Comparison of ENCODE assay signal across 11 cellular contexts in genomic region chr17:77681820-77682219, GRCh38.
A peak's percentile ranks its signal among the peaks of the same experiment; 100 is the strongest.
DNase-seq lines count a peak whose midpoint lies in the region; ATAC-seq and TF ChIP-seq lines count a peak whose summit lies in the region.
"Had no signal": no experiment of that assay in that cellular context is flagged by ENCODE, and none has a peak within 500 bp of the region (broad histone marks: within the 10 kb centered on the region; RNA-seq: fewer than 3 reads in every experiment).

No MANE protein-coding gene starts in this region.

- no peak overlapping the region for H4K8ac ChIP-seq in IMR-90 (ENCODE audit: low read depth in 2 of 2, low read length in 2 of 2)
- H4K8ac ChIP-seq in mesenchymal stem cell (ENCODE audit: low read length): no peak overlapping the region
- no peak overlapping the region for H4K8ac ChIP-seq in mesendoderm (ENCODE audit: low read depth, low read length)

- H3K4me3 ChIP-seq in IMR-90 (ENCODE audit: insufficient read depth, low read depth, low read length) (no peak overlapping the region), fibroblast of villous mesenchyme (ENCODE audit: low read depth, low read length) (no peak overlapping the region), right lobe of liver (no peak overlapping the region), mesenchymal stem cell (ENCODE audit: insufficient read depth in 1 of 2, low read depth in 1 of 2, low read length in 2 of 2) (no peak overlapping the region), mesendoderm (ENCODE audit: low read length) (no peak overlapping the region)

- H3K36me3 ChIP-seq in IMR-90 (ENCODE audit: control insufficient read depth, insufficient read depth, low read length) (no peaks in the 10 kb centered on the region), right lobe of liver (no peaks in the 10 kb centered on the region), mesenchymal stem cell (ENCODE audit: control insufficient read depth in 1 of 2, insufficient read depth in 2 of 2, low read depth in 1 of 2, low read length in 2 of 2) (no peaks in the 10 kb centered on the region), mesendoderm (ENCODE audit: control insufficient read depth, insufficient read depth, low read length) (no peaks in the 10 kb centered on the region)

- H3K14ac ChIP-seq in IMR-90 (replicated peaks; ENCODE audit: low read depth, low read length) (no peak overlapping the region), mesenchymal stem cell (ENCODE audit: low read length in 2 of 2) (no peak overlapping the region)

- H2BK120ac ChIP-seq in IMR-90 (ENCODE audit: low read depth, low read length): no peak overlapping the region
- H2BK120ac ChIP-seq in mesenchymal stem cell (ENCODE audit: low read depth, low read length): no peak overlapping the region
- H2BK120ac ChIP-seq in mesendoderm (ENCODE audit: low read depth, low read length): no peak overlapping the region

- TF ChIP-seq RAD21 in IMR-90 (IDR thresholded peaks at IDR 0.05; ENCODE audit: low read length): no peak

- no peaks in the 10 kb centered on the region for H3K4me1 ChIP-seq in IMR-90 (ENCODE audit: control insufficient read depth, insufficient read depth, low read length)
- H3K4me1 ChIP-seq in right lobe of liver: no peaks in the 10 kb centered on the region
- H3K4me1 ChIP-seq in mesenchymal stem cell (ENCODE audit: control insufficient read depth, insufficient read depth, low read depth, low read length): no peaks in the 10 kb centered on the region
- H3K4me1 ChIP-seq in mesendoderm (ENCODE audit: control insufficient read depth, low read depth, low read length): no peaks in the 10 kb centered on the region

- H2AK9ac ChIP-seq in IMR-90 (replicated peaks; ENCODE audit: low read depth, low read length, poor library complexity): no peak overlapping the region

- H3K4me2 ChIP-seq in IMR-90 (ENCODE audit: low read depth, low read length) (no peak overlapping the region), mesenchymal stem cell (ENCODE audit: low read length, poor library complexity, severe bottlenecking) (no peak overlapping the region), mesendoderm (ENCODE audit: low read length) (no peak overlapping the region)

- H2AK5ac ChIP-seq in IMR-90 (ENCODE audit: low read depth, low read length) (no peak overlapping the region), mesenchymal stem cell (ENCODE audit: low read length, severe bottlenecking) (no peak overlapping the region), mesendoderm (ENCODE audit: low read length) (no peak overlapping the region)

- H3K79me1 ChIP-seq in IMR-90 (ENCODE audit: low read depth in 1 of 2, low read length in 2 of 2): no peaks in the 10 kb centered on the region
- no peaks in the 10 kb centered on the region for H3K79me1 ChIP-seq in mesenchymal stem cell (replicated peaks; ENCODE audit: low read length, poor library complexity, severe bottlenecking)
- no peaks in the 10 kb centered on the region for H3K79me1 ChIP-seq in mesendoderm (ENCODE audit: low read length)

- 14% methylated on average over 2 of the region's 7 CpGs; no CpG with 5 or more reads in 1 of the 2 experiments for WGBS in IMR-90 (ENCODE audit: extremely low coverage in 2 of 2, insufficient read length in 1 of 2), 2 experiments
- 42% methylated on average over 5 of the region's 7 CpGs for WGBS in right lobe of liver (ENCODE audit: insufficient coverage, low coverage, low lambda C conversion rate, missing lambda C conversion rate)
- whole genome bisulfite sequencing in mesenchymal stem cell: 86% methylated on average over 7 of the region's 7 CpGs
- no CpG with 5 or more reads among the region's 7 CpGs for WGBS in mesendoderm (ENCODE audit: extremely low coverage, insufficient coverage, low lambda C conversion rate)

- H3K79me2 ChIP-seq in mesendoderm (ENCODE audit: control insufficient read depth, insufficient read depth, low read length): no peaks in the 10 kb centered on the region

- H2BK20ac ChIP-seq in IMR-90 (ENCODE audit: low read depth, low read length): no peak overlapping the region

- H2BK5ac ChIP-seq in IMR-90 (ENCODE audit: low read depth, low read length, poor library complexity, severe bottlenecking) (no peak overlapping the region), mesenchymal stem cell (ENCODE audit: low read depth, low read length, poor library complexity, severe bottlenecking) (no peak overlapping the region), mesendoderm (ENCODE audit: low read length) (no peak overlapping the region)

- H3K27ac ChIP-seq in IMR-90 (ENCODE audit: insufficient read depth, low read length): no peak overlapping the region
- H3K27ac ChIP-seq in right lobe of liver: no peak overlapping the region
- H3K27ac ChIP-seq in mesenchymal stem cell (ENCODE audit: low read length, poor library complexity, severe bottlenecking): no peak overlapping the region
- no peak overlapping the region for H3K27ac ChIP-seq in mesendoderm (ENCODE audit: low read depth, low read length)

- H2BK15ac ChIP-seq in IMR-90 (ENCODE audit: low read depth, low read length) (no peak overlapping the region), mesenchymal stem cell (ENCODE audit: low read depth, poor library complexity, severe bottlenecking) (no peak overlapping the region), mesendoderm (replicated peaks; ENCODE audit: low read depth) (no peak overlapping the region)

- H3K9ac ChIP-seq in IMR-90 (ENCODE audit: low read depth, low read length): no peak overlapping the region
- H3K9ac ChIP-seq in mesenchymal stem cell (ENCODE audit: low read length): no peak overlapping the region
- H3K9ac ChIP-seq in mesendoderm (ENCODE audit: low read length): no peak overlapping the region

- DNase-seq in IMR-90: peak; percentile 1
- peak; percentile 26 for DNase-seq in RPMI8226
- peak; percentile 45 for DNase-seq in fibroblast of villous mesenchyme (ENCODE audit: low read depth)
- peak; percentile 80 for DNase-seq in sciatic nerve (ENCODE audit: low spot score)
- DNase-seq in right lobe of liver: no peak
- DNase-seq in mesenchymal stem cell: no peak
- DNase-seq in mesendoderm: no peak
- DNase-seq: activated CD8-positive, alpha-beta memory T cell treated with anti-CD3 and anti-CD28 coated beads, Interleukin-2, amount 50 U/mL, for 48 hours; CD4-positive, alpha-beta T cell; naive B cell had no signal

- H2AFZ ChIP-seq in IMR-90 (replicated peaks; ENCODE audit: low read length, poor library complexity) (no peak overlapping the region), mesenchymal stem cell (ENCODE audit: low read depth, low read length) (no peak overlapping the region)

- TF ChIP-seq POLR2A in IMR-90 (IDR thresholded peaks at IDR 0.05; ENCODE audit: low read depth, low read length) (no peak), right lobe of liver (IDR thresholded peaks at IDR 0.05) (no peak)

- POLR2A ChIA-PET in IMR-90 (lab: Charles Lee; ENCODE audit: unreplicated experiment): no interaction called here

- CTCF ChIA-PET in IMR-90 (lab: Yijun Ruan, JAX): no interaction called here

- intact Hi-C loops in IMR-90 (cut with micrococcal nuclease): no loop called here
- intact Hi-C loops in sciatic nerve (cut with DNase I): no loop called here
- intact Hi-C loops in right lobe of liver (cut with DNase I): no loop called here

- no peak overlapping the region for H3K56ac ChIP-seq in IMR-90 (ENCODE audit: extremely low read depth, insufficient read depth, low read length)
- no peak overlapping the region for H3K56ac ChIP-seq in mesendoderm (ENCODE audit: low read length)

- BruUV-seq in IMR-90 (replicated peaks; lab: Mats Ljungman, UMichigan): no TSS peak

- no peak overlapping the region for H2BK12ac ChIP-seq in mesenchymal stem cell (ENCODE audit: low read length in 2 of 2)

- ATAC-seq in IMR-90 (ENCODE audit: low read depth) (no peak), sciatic nerve (peak; percentile 78), right lobe of liver (no peak), HG03460 (IDR thresholded peaks at IDR 0.05; ENCODE audit: unreplicated experiment) (no peak)

- H3K18ac ChIP-seq in IMR-90 (ENCODE audit: low read depth, low read length) (no peak overlapping the region), mesenchymal stem cell (ENCODE audit: low read depth in 1 of 2, low read length in 2 of 2) (no peak overlapping the region), mesendoderm (ENCODE audit: low read length) (no peak overlapping the region)

- H3K23ac ChIP-seq in IMR-90 (ENCODE audit: low read depth, low read length) (no peak overlapping the region), mesenchymal stem cell (ENCODE audit: low read length in 2 of 2) (no peak overlapping the region), mesendoderm (ENCODE audit: low read length) (no peak overlapping the region)

- peaks cover 35% of the 10 kb centered on the region for H3K27me3 ChIP-seq in IMR-90 (ENCODE audit: control insufficient read depth, insufficient read depth, low read length)
- H3K27me3 ChIP-seq in right lobe of liver: no peaks in the 10 kb centered on the region
- peaks cover 30 to 64% of the 10 kb centered on the region in 2 experiments for H3K27me3 ChIP-seq in mesenchymal stem cell (ENCODE audit: control insufficient read depth in 1 of 2, insufficient read depth in 1 of 2, low read length in 2 of 2)
- H3K27me3 ChIP-seq in mesendoderm (ENCODE audit: insufficient read depth, low read length, poor library complexity): no peaks in the 10 kb centered on the region

- TF ChIP-seq CTCF in IMR-90 (conservative IDR thresholded peaks at IDR 0.05; ENCODE audit: low read depth, low read length): no peak
- no peak for TF ChIP-seq CTCF in fibroblast of villous mesenchyme (IDR thresholded peaks at IDR 0.05; ENCODE audit: insufficient read depth, low read depth, low read length)
- TF ChIP-seq CTCF in right lobe of liver (IDR thresholded peaks at IDR 0.05): no peak

- H3K4ac ChIP-seq in IMR-90 (ENCODE audit: low read depth, low read length) (no peak overlapping the region), mesenchymal stem cell (ENCODE audit: low read depth in 1 of 2, low read length in 2 of 2) (no peak overlapping the region), mesendoderm (ENCODE audit: low read depth, low read length) (no peak overlapping the region)

- no peaks in the 10 kb centered on the region for H3K9me3 ChIP-seq in IMR-90 (ENCODE audit: control insufficient read depth, insufficient read depth, low read length)
- H3K9me3 ChIP-seq in right lobe of liver: no peaks in the 10 kb centered on the region
- H3K9me3 ChIP-seq in mesenchymal stem cell (ENCODE audit: control insufficient read depth, low read length): no peaks in the 10 kb centered on the region

- no peaks in the 10 kb centered on the region for H4K20me1 ChIP-seq in IMR-90 (ENCODE audit: insufficient read depth, low read length)

- dilution Hi-C loops in IMR-90 (cut with HindIII; ENCODE audit: low sequenced_read_pairs, unreplicated experiment): no loop called here

- in situ Hi-C loops in IMR-90 (cut with MboI; ENCODE audit: low sequenced_read_pairs): no loop called here

- H4K91ac ChIP-seq in IMR-90 (ENCODE audit: insufficient read depth, low read depth, low read length): no peak overlapping the region
- H4K91ac ChIP-seq in mesenchymal stem cell (ENCODE audit: low read length): no peak overlapping the region

- no peak overlapping the region for H4K5ac ChIP-seq in IMR-90 (ENCODE audit: low read depth, low read length)
- H4K5ac ChIP-seq in mesendoderm (ENCODE audit: low read length): no peak overlapping the region

- no peaks in the 10 kb centered on the region for H3K9me1 ChIP-seq in IMR-90 (ENCODE audit: insufficient read depth, low read length)

TF ChIP-seq in IMR-90, 13 proteins besides CTCF, POLR2A, EP300 and RAD21 (continues in another document):
- no peak for TF ChIP-seq BHLHE40 (IDR thresholded peaks at IDR 0.05; ENCODE audit: low read depth, low read length)
- TF ChIP-seq NFE2L2 (IDR thresholded peaks at IDR 0.05; ENCODE audit: low read depth, low read length): no peak

Comparison
In these comparisons a context has a peak if more than half of its experiments do, and no peak if none do; other contexts are left out.
1. DNase-seq: peak in IMR-90 (single experiment), RPMI8226 (single experiment), fibroblast of villous mesenchyme (single experiment) and sciatic nerve (single experiment); none in right lobe of liver (0 of 3), mesenchymal stem cell (single experiment) and mesendoderm (single experiment).